8 cellular contexts compared by ENCODE assay signal in the genomic region with DNA sequence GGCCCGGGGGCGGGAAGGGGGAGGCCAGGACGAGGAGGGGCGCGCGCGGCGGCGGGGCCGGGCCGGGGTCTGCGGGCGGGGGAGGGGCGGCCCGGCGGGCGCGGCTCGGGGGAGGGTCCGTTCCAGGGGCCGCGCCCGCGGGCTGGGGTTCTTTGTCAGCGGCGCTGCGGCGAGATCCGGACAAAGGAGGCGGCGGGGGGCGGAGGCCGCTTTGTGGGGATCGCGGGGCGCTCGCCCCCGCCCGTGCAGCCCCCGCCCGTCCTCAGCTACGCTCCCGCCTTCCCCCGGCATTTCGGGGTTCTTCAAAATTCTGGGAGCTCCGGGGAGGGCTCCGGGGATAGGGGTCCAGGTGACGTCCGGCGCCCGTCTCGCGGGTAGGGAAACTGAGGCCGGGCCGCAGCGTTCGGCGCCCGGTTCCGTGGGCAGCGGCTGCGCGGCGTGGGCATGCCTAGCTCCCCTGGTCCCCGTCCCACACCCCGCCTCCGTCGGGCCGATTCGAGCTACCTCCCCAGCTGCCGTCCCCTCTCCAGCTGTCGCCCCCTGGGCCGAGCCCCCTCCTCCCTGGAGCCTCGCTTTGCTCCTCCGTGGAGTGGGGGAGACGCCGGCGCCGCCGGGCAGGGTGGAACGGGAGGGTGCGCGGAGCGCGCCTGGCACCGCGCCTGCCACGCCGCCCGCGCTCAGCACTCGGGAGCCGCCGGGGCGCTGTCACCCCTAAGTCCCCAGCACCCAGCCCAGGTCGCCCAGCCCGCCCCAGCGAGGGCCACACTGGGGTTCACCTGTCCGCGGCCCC. TPM values are rescaled to one million over a fixed set of nuclear protein-coding genes. Genes with fewer than 3 reads are reported as not detected.
DNase-seq lines count a peak whose midpoint lies in the region; ATAC-seq, FAIRE-seq and TF ChIP-seq lines count a peak whose summit lies in the region.

No MANE protein-coding gene starts in this region.

- 3 to 4% methylated on average over 19 to 67 of the region's 100 CpGs for WGBS in GM23248 (ENCODE audit: low coverage in 1 of 2, low lambda C conversion rate in 2 of 2, missing lambda C conversion rate in 2 of 2), 2 experiments

- in situ Hi-C loops in GM23248 (cut with MboI) = no loop called here
- in situ Hi-C loops in GM13977 (cut with MboI; ENCODE audit: low pct_unique_long_range_greater_than_20kb, low sequenced_read_pairs, unreplicated experiment) = no loop called here

- no peaks in the 10 kb centered on the region for H3K9me2 ChIP-seq in GM23248 (ENCODE audit: insufficient read depth)

- no peaks in the 10 kb centered on the region for H3K9me3 Mint-ChIP-seq in neural crest cell

- peak; percentile 44 for DNase-seq in GM23248
- peak; percentile 29 for DNase-seq in T-helper 9 cell
- no peak for DNase-seq in epithelial cell of esophagus (ENCODE audit: low read depth)
- DNase-seq in neural crest cell (ENCODE audit: low read depth, low spot score) = no peak
- DNase-seq in GM13977 (ENCODE audit: low spot score) = no peak
- DNase-seq in urothelium cell line (ENCODE audit: low spot score) = no peak
- no peak for DNase-seq in inferior parietal cortex (ENCODE audit: extremely low spot score)

- H3K4me3 ChIP-seq in GM23248 (peak overlapping the region; percentile 71), epithelial cell of esophagus (ENCODE audit: low read length) (peak overlapping the region; percentile 70)

- no peaks in the 10 kb centered on the region for H3K79me2 ChIP-seq in GM23248 (ENCODE audit: insufficient read depth)

- peaks cover 49% of the 10 kb centered on the region for H3K4me1 Mint-ChIP-seq in neural crest cell

- H3K9me3 ChIP-seq in GM23248 (ENCODE audit: low read depth) = no peaks in the 10 kb centered on the region

- peak overlapping the region; percentile 60 for H3K4me2 ChIP-seq in GM23248 (ENCODE audit: unreplicated experiment)

- peaks cover 7% of the 10 kb centered on the region for H3K4me1 ChIP-seq in GM23248 (ENCODE audit: insufficient read depth)

- peaks cover 4% of the 10 kb centered on the region; the same call in 1 of the 2 replicates for H3F3A ChIP-seq in GM23248 (ENCODE audit: insufficient read depth)

- H2AFZ ChIP-seq in GM23248 = peak overlapping the region; percentile 18

- TF ChIP-seq CTCF in epithelial cell of esophagus (IDR thresholded peaks at IDR 0.05; ENCODE audit: insufficient read depth, low read depth, low read length, missing control alignments) (no peak), neural crest cell (conservative IDR thresholded peaks at IDR 0.05) (no peak), GM13977 (IDR thresholded peaks at IDR 0.05; ENCODE audit: extremely low read depth, insufficient read depth, missing control alignments) (no peak)

- peaks cover 2% of the 10 kb centered on the region for H3K27me3 Mint-ChIP-seq in neural crest cell (ENCODE audit: low read depth)

- peak overlapping the region; percentile 76 for H3K9ac ChIP-seq in GM23248

- no peak for FAIRE-seq in urothelium cell line (lab: Jason Lieb, UNC)

- H3K4me3 Mint-ChIP-seq in neural crest cell = peak overlapping the region; percentile 95

- no peak overlapping the region for H3K27ac ChIP-seq in GM23248

- ATAC-seq in HG02870 (IDR thresholded peaks at IDR 0.05; ENCODE audit: unreplicated experiment) = no peak

- H3K27ac Mint-ChIP-seq in neural crest cell (ENCODE audit: unreplicated experiment) = no peak overlapping the region

- H3K36me3 ChIP-seq in GM23248 (ENCODE audit: low read depth) = no peaks in the 10 kb centered on the region

- no peaks in the 10 kb centered on the region for H3K27me3 ChIP-seq in GM23248 (replicated peaks; ENCODE audit: insufficient read depth)

- no peaks in the 10 kb centered on the region for H4K20me1 ChIP-seq in GM23248 (ENCODE audit: insufficient read depth)

- H3K36me3 Mint-ChIP-seq in neural crest cell (ENCODE audit: low read depth) = no peaks in the 10 kb centered on the region

RNA-seq across cellular contexts. Expression of gene SNN, which starts 0.5 kb away (rescaled TPM):
- 5.9 and 6.7 TPM in 2 replicates for total RNA-seq in GM23248 (2014; rRNA removed; shearing (Covaris generic))
- 5.3 and 5.4 TPM in 2 replicates for polyA plus RNA-seq in GM23248 (2016; fragmentation: Nextera tagmentation; extraction: Ambion mirVana)
- 89.4 and 93.5 TPM in 2 replicates for total RNA-seq in neural crest cell

Comparison
In these comparisons a context has a peak if more than half of its experiments do, and no peak if none do; other contexts are left out.
1. DNase-seq: peak in GM23248 (single experiment) and T-helper 9 cell (single experiment); none in epithelial cell of esophagus (single experiment), neural crest cell (single experiment), GM13977 (single experiment), urothelium cell line (single experiment) and inferior parietal cortex (single experiment).
2. RNA of gene SNN, which starts 0.5 kb away (total RNA-seq): 89.4 to 93.5 TPM in neural crest cell; 5.9 to 6.7 TPM in GM23248; every median in the first group is over 10 times any median in the second.